Comparison of ENCODE assay signal across 8 cellular contexts in the genomic region with DNA sequence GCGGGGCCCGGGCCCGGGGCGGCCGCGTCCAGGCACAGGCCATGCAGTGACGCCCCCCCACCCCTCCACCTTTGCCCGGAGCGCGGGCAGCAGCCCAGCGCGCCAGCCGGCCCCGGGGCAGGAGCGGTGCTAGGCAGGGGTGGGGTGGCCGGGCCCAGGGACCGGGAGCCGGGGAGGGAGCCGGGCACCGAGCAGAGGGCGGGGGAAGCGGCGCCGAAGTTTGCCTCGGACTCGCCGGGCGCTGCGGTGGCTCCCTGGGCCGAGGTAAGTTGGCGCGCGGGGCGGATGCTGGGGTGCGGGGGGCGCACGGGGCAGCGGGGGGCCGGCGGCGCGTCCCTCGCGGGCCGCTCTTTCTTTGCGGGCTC. TPM values are rescaled to one million over a fixed set of nuclear protein-coding genes. Genes with fewer than 3 reads are reported as not detected.
DNase-seq lines count a peak whose midpoint lies in the region; ATAC-seq, FAIRE-seq and TF ChIP-seq lines count a peak whose summit lies in the region.

No MANE protein-coding gene starts in this region.

- H3K4me1 Mint-ChIP-seq in CD4-positive, alpha-beta T cell (ENCODE audit: low read depth) = peaks cover 6% of the 10 kb centered on the region

- no peak overlapping the region for H3K27ac ChIP-seq in CD4-positive, alpha-beta T cell (ENCODE audit: low read depth, low read length)
- H3K27ac ChIP-seq in foreskin keratinocyte (peak overlapping the region; percentile 68), gastrocnemius medialis (peak overlapping the region; percentile 83 to 96 (median 91))

- peak overlapping the region; percentile 85 for H3K9ac ChIP-seq in NT2/D1 (ENCODE audit: insufficient read length, low read depth)

- H3K4me3 ChIP-seq in NT2/D1 (ENCODE audit: insufficient read length, low read depth) = peak overlapping the region; percentile 54
- H3K4me3 ChIP-seq in gastrocnemius medialis = peak overlapping the region; percentile 55 to 85 (median 66)

- H3K27ac Mint-ChIP-seq in CD4-positive, alpha-beta T cell = no peak overlapping the region

- peaks cover 84% of the 10 kb centered on the region for H3K27me3 Mint-ChIP-seq in CD4-positive, alpha-beta T cell

- intact Hi-C loops in CD4-positive, alpha-beta T cell (cut with DNase I, micrococcal nuclease) = no loop called here
- intact Hi-C loops in gastrocnemius medialis (cut with DNase I; ENCODE audit: low total_unique reads) = loop anchor here (1.0 to 10.0 kb wide), 4 partner anchors 71 to 660 kb away; a partner anchor contains a TSS

- peak; percentile 9 for ATAC-seq in CD4-positive, alpha-beta T cell (ENCODE audit: poor library complexity)
- peak; percentile 27 for ATAC-seq in GM21447 (IDR thresholded peaks at IDR 0.05; ENCODE audit: unreplicated experiment)
- peak; percentile 43 for ATAC-seq in foreskin keratinocyte
- ATAC-seq in gastrocnemius medialis = peak; percentile 37 to 45

- in situ Hi-C loops in gastrocnemius medialis (cut with MboI; ENCODE audit: low sequenced_read_pairs in 4 of 4) = loop anchor here in 1 of 4 donors (10.0 kb wide), 1 partner anchor 140 kb away; no protein-coding TSS in a partner anchor

- TF ChIP-seq POLR2A in gastrocnemius medialis (IDR thresholded peaks at IDR 0.05) = no peak

- no peak for FAIRE-seq in HTR-8/SVneo (lab: Jason Lieb, UNC)

- CTCF ChIA-PET in CD4-positive, alpha-beta T cell (lab: Charles Lee) = no interaction called here

- H3K9me3 Mint-ChIP-seq in CD4-positive, alpha-beta T cell = no peaks in the 10 kb centered on the region

- peaks cover 16% of the 10 kb centered on the region for H3K36me3 ChIP-seq in NT2/D1 (ENCODE audit: insufficient read depth, insufficient read length, low read length)
- H3K36me3 ChIP-seq in gastrocnemius medialis = no peaks in the 10 kb centered on the region

- POLR2A ChIA-PET in CD4-positive, alpha-beta T cell (lab: Charles Lee) = interaction anchor here (1.0 kb wide), 1 partner anchor 213 kb away, joined by 3 read pairs; no protein-coding TSS in a partner anchor

- H3K36me3 Mint-ChIP-seq in CD4-positive, alpha-beta T cell (ENCODE audit: low read depth) = no peaks in the 10 kb centered on the region

- H3K9me3 ChIP-seq in CD4-positive, alpha-beta T cell (ENCODE audit: control insufficient read depth, low read length) = no peaks in the 10 kb centered on the region
- H3K9me3 ChIP-seq in NT2/D1 (ENCODE audit: insufficient read depth, low read length) (no peaks in the 10 kb centered on the region), gastrocnemius medialis (no peaks in the 10 kb centered on the region)

- TF ChIP-seq CTCF in CD4-positive, alpha-beta T cell (IDR thresholded peaks at IDR 0.05) = no peak
- TF ChIP-seq CTCF in foreskin keratinocyte (conservative IDR thresholded peaks at IDR 0.05) (no peak), gastrocnemius medialis (IDR thresholded peaks at IDR 0.05 in 4 of 5, conservative IDR thresholded peaks at IDR 0.05 in 1 of 5) (no peak)

- H3K4me1 ChIP-seq in NT2/D1 (ENCODE audit: insufficient read depth, insufficient read length) (peaks cover 2% of the 10 kb centered on the region), foreskin keratinocyte (peaks cover 23% of the 10 kb centered on the region), gastrocnemius medialis (peaks cover 36% of the 10 kb centered on the region in 2 donors)

- H3K27me3 ChIP-seq in CD4-positive, alpha-beta T cell (ENCODE audit: control insufficient read depth, insufficient read depth, low read length) = peaks cover 85% of the 10 kb centered on the region
- H3K27me3 ChIP-seq in NT2/D1 (ENCODE audit: insufficient read depth, insufficient read length) (no peaks in the 10 kb centered on the region), foreskin keratinocyte (no peaks in the 10 kb centered on the region), gastrocnemius medialis (no peaks in the 10 kb centered on the region)

- no peak for DNase-seq in CD4-positive, alpha-beta T cell
- no peak for DNase-seq in NT2/D1 (ENCODE audit: low read depth, low spot score)
- DNase-seq in foreskin keratinocyte = no peak
- DNase-seq in gastrocnemius medialis = no peak
- DNase-seq in HTR-8/SVneo (ENCODE audit: insufficient read length, low spot score) = no peak
- no peak for DNase-seq in GM19240 (ENCODE audit: insufficient read length, low spot score)
- DNase-seq in dermis blood vessel endothelial cell = no peak

- no peak overlapping the region for H3K4me3 Mint-ChIP-seq in CD4-positive, alpha-beta T cell

RNA-seq across cellular contexts. Expression of a gene that starts 0.3 kb away (rescaled TPM):
- under 1 TPM in 1 of 2 experiments, not detected in 1; 0.11 TPM for total RNA-seq in CD4-positive, alpha-beta T cell
- total RNA-seq in foreskin keratinocyte = 90.2 and 92.3 TPM in 2 replicates
- 5.8 and 8.4 TPM in 2 replicates for polyA plus RNA-seq in foreskin keratinocyte
- 100 to 1,000 TPM in 2 of 4 donors, 10 to 100 TPM in 2; 46.1 to 175 (median 126) TPM for total RNA-seq in gastrocnemius medialis
- total RNA-seq in dermis blood vessel endothelial cell = 27.1 and 38.4 TPM in 2 replicates

Comparison
In these comparisons a context has a peak if more than half of its experiments do, and no peak if none do; other contexts are left out.
1. RNA of a gene that starts 0.3 kb away (total RNA-seq): 46.1 to 175 TPM in gastrocnemius medialis, 90.2 to 92.3 TPM in foreskin keratinocyte and 27.1 to 38.4 TPM in dermis blood vessel endothelial cell; 0.11 TPM in CD4-positive, alpha-beta T cell; every median in the first group is over 10 times any median in the second.
2. Peak in every context shown above with its lines, with median percentiles within 50 percentile points of each other: ATAC-seq.